In genomic region chr12:118126119-118126757, GRCh38 we compare ENCODE assay signal across 1 cellular context.
A peak's percentile ranks its signal among the peaks of the same experiment; 100 is the strongest.
TF ChIP-seq lines count a peak whose summit lies in the region.

No MANE protein-coding gene starts in this region.

TF ChIP-seq in HepG2, 621 proteins besides CTCF, POLR2A, EP300 and RAD21 (continued from another document):
- peak; percentile 59; the same call in 1 of the 2 replicates for TF ChIP-seq ZNF770 (CRISPR knock-in tag; IDR thresholded peaks at IDR 0.05)
- TF ChIP-seq TAF15 (IDR thresholded peaks at IDR 0.05; ENCODE audit: low read depth, low read length, poor library complexity, severe bottlenecking) = no peak
- TF ChIP-seq CREM (IDR thresholded peaks at IDR 0.05) = peak; percentile 60; the same call in 1 of the 2 replicates
- TF ChIP-seq CREM (CRISPR knock-in tag; IDR thresholded peaks at IDR 0.05) = no peak
- TF ChIP-seq ZFYVE20 (CRISPR knock-in tag; IDR thresholded peaks at IDR 0.05; ENCODE audit: borderline replicate concordance, low read depth) = no peak
- 0 out of 2 replicates have a peak, but pooled peaks have one; percentile 47 for TF ChIP-seq MIXL1 (CRISPR knock-in tag; IDR thresholded peaks at IDR 0.05)
- TF ChIP-seq ZGPAT (CRISPR knock-in tag; IDR thresholded peaks at IDR 0.05) = peak; percentile 68; the same call in 1 of the 2 replicates
- TF ChIP-seq GABPA (IDR thresholded peaks at IDR 0.05; ENCODE audit: low read depth, low read length) = no peak
- TF ChIP-seq GABPA (CRISPR knock-in tag; IDR thresholded peaks at IDR 0.05; ENCODE audit: low read depth) = 0 out of 2 replicates have a peak, but pooled peaks have one; percentile 16
- TF ChIP-seq HMGXB4 (CRISPR knock-in tag; IDR thresholded peaks at IDR 0.05; ENCODE audit: borderline replicate concordance in 1 of 2, low read depth in 1 of 2) = peak in 1 of 2 experiments; percentile 26; a peak in 1 of 4 replicates
- TF ChIP-seq ASH2L (IDR thresholded peaks at IDR 0.05; ENCODE audit: insufficient read length, low read depth, low read length) = peak; percentile 23
- 0 out of 2 replicates have a peak, but pooled peaks have one; percentile 50 for TF ChIP-seq ZNF280D (CRISPR knock-in tag; IDR thresholded peaks at IDR 0.05)
- peak; percentile 75 for TF ChIP-seq NR2F2 (IDR thresholded peaks at IDR 0.05; ENCODE audit: borderline replicate concordance, low read depth)
- peak; percentile 67; the same call in 1 of the 2 replicates for TF ChIP-seq GATAD2A (CRISPR knock-in tag; IDR thresholded peaks at IDR 0.05)
- TF ChIP-seq POGZ (CRISPR knock-in tag; IDR thresholded peaks at IDR 0.05) = peak; percentile 13; the same call in 1 of the 2 replicates
- peak; percentile 53; the same call in 1 of the 2 replicates for TF ChIP-seq IKZF5 (CRISPR knock-in tag; IDR thresholded peaks at IDR 0.05)
- TF ChIP-seq SRY (CRISPR knock-in tag; IDR thresholded peaks at IDR 0.05) = 0 out of 2 replicates have a peak, but pooled peaks have one; percentile 29
- 0 out of 2 replicates have a peak, but pooled peaks have one; percentile 34 for TF ChIP-seq ATF7-NPFF (CRISPR knock-in tag; IDR thresholded peaks at IDR 0.05; ENCODE audit: low read depth)
- TF ChIP-seq SKIL (CRISPR knock-in tag; IDR thresholded peaks at IDR 0.05; ENCODE audit: borderline replicate concordance) = no peak
- TF ChIP-seq IRF2 (CRISPR knock-in tag; IDR thresholded peaks at IDR 0.05) = peak; percentile 50; the same call in 1 of the 2 replicates
- 0 out of 2 replicates have a peak, but pooled peaks have one; percentile 69 for TF ChIP-seq CC2D1A (CRISPR knock-in tag; IDR thresholded peaks at IDR 0.05)
- peak; percentile 54; the same call in 1 of the 2 replicates for TF ChIP-seq TARDBP (CRISPR knock-in tag; IDR thresholded peaks at IDR 0.05)
- peak; percentile 30; the same call in 1 of the 2 replicates for TF ChIP-seq ZFP91 (CRISPR knock-in tag; IDR thresholded peaks at IDR 0.05; ENCODE audit: borderline replicate concordance)
- TF ChIP-seq USF2 (IDR thresholded peaks at IDR 0.05; ENCODE audit: low read depth, low read length) = no peak
- TF ChIP-seq USF2 (CRISPR knock-in tag; IDR thresholded peaks at IDR 0.05; ENCODE audit: borderline replicate concordance) = no peak
- TF ChIP-seq SOX5 (CRISPR knock-in tag; IDR thresholded peaks at IDR 0.05; ENCODE audit: borderline replicate concordance) = peak; percentile 37; the same call in 1 of the 2 replicates
- peak; percentile 47 to 58; a peak in 3 of 4 replicates for TF ChIP-seq NR2F1 (CRISPR knock-in tag; IDR thresholded peaks at IDR 0.05)
